Comparison of ENCODE assay signal across 24 cellular contexts in genomic region chr15:60087561-60087960, GRCh38.
DNase-seq lines count a peak whose midpoint lies in the region; ATAC-seq and TF ChIP-seq lines count a peak whose summit lies in the region.
"Had no signal": no experiment of that assay in that cellular context is flagged by ENCODE, and none has a peak within 500 bp of the region (broad histone marks: within the 10 kb centered on the region; RNA-seq: fewer than 3 reads in every experiment).

No MANE protein-coding gene starts in this region.

- H4K20me1 ChIP-seq in PC-3 (ENCODE audit: low read length) (no peaks in the 10 kb centered on the region), neural progenitor cell (ENCODE audit: low read depth) (no peaks in the 10 kb centered on the region)

- H3K36me3 Mint-ChIP-seq in neural progenitor cell, result peaks cover 6% of the 10 kb centered on the region
- H3K36me3 Mint-ChIP-seq: CD8-positive, alpha-beta memory T cell had no signal

- H3K27me3 ChIP-seq in PC-3 (ENCODE audit: low read length) (no peaks in the 10 kb centered on the region), neural progenitor cell (no peaks in the 10 kb centered on the region), left ventricle myocardium inferior (ENCODE audit: low read depth) (peaks cover 57% of the 10 kb centered on the region)

- H3K9me3 ChIP-seq in PC-3 (ENCODE audit: low read length), result no peaks in the 10 kb centered on the region
- H3K9me3 ChIP-seq in neural progenitor cell (ENCODE audit: low read depth), result no peaks in the 10 kb centered on the region
- no peaks in the 10 kb centered on the region for H3K9me3 ChIP-seq in left ventricle myocardium inferior (replicated peaks)

- no peaks in the 10 kb centered on the region for H3K9me2 ChIP-seq in PC-3 (replicated peaks; ENCODE audit: low read length)

- DNase-seq in ELR (ENCODE audit: low read depth) (peak; percentile 9), PC-3 (peak; percentile 60), astrocyte of the hippocampus (ENCODE audit: low read depth, low spot score) (peak; percentile 34), neural progenitor cell (ENCODE audit: low spot score) (no peak), NCI-H1694 treated with DMSO at 0.1 percent for 48 hours (lab: John Stamatoyannopoulos, UW) (no peak), left ventricle myocardium inferior (no peak), G401 (ENCODE audit: low spot score) (no peak)
- DNase-seq: 8988T; AML-193; C1 segment of cervical spinal cord; Calu3; CD8-positive, alpha-beta memory T cell; DMS153; H9; KBM-7; NCI-H1105; NCI-H2081 treated with DMSO at 0.1 percent for 48 hours; NCI-H446 treated with DMSO at 0.1 percent for 48 hours; NCI-H526 treated with DMSO at 0.1 percent for 48 hours; SHP77 treated with DMSO at 0.1 percent for 48 hours; SW 1271 had no signal

- H3K79me2 ChIP-seq in PC-3 (ENCODE audit: low read length) (no peaks in the 10 kb centered on the region), neural progenitor cell (ENCODE audit: low read depth) (no peaks in the 10 kb centered on the region)

- in situ Hi-C loops in G401 (cut with HindIII; ENCODE audit: low sequenced_read_pairs), result no loop called here

- H2AFZ ChIP-seq in PC-3 (ENCODE audit: low read length), result no peak overlapping the region; the same call in 1 of the 2 replicates
- no peak overlapping the region for H2AFZ ChIP-seq in neural progenitor cell (replicated peaks)

- H3K9ac ChIP-seq in PC-3 (ENCODE audit: low read length) (no peak overlapping the region), neural progenitor cell (no peak overlapping the region)

- 0 out of 2 replicates have a peak overlapping the region, but pooled peaks have one; percentile 16 for H3K27ac ChIP-seq in PC-3 (ENCODE audit: low read length)
- no peak overlapping the region for H3K27ac ChIP-seq in neural progenitor cell
- no peak overlapping the region for H3K27ac ChIP-seq in left ventricle myocardium inferior (replicated peaks)
- H3K27ac ChIP-seq: RWPE1, SK-N-MC had no signal

- CTCF ChIA-PET in PC-3 (lab: Charles Lee), result no interaction called here

- POLR2A ChIA-PET in PC-3 (lab: Charles Lee; ENCODE audit: unreplicated experiment), result interaction anchor here (0.6 kb wide), 1 partner anchor 15 kb away, joined by 13 read pairs; no protein-coding TSS in a partner anchor

- no peak overlapping the region for H3K4me3 ChIP-seq in PC-3 (ENCODE audit: low read length)
- no peak overlapping the region for H3K4me3 ChIP-seq in neural progenitor cell
- H3K4me3 ChIP-seq in left ventricle myocardium inferior, result no peak overlapping the region
- H3K4me3 ChIP-seq: SK-N-MC had no signal

- H3K4me1 Mint-ChIP-seq in neural progenitor cell, result peaks cover 18% of the 10 kb centered on the region
- H3K4me1 Mint-ChIP-seq: CD8-positive, alpha-beta memory T cell had no signal

- H3K4me2 ChIP-seq in PC-3 (ENCODE audit: low read length), result peak overlapping the region; percentile 57
- H3K4me2 ChIP-seq in neural progenitor cell, result no peak overlapping the region

- peaks cover 4% of the 10 kb centered on the region for H3F3A ChIP-seq in PC-3 (ENCODE audit: low read length, unreplicated experiment)
- H3F3A ChIP-seq in neural progenitor cell (ENCODE audit: low read depth), result no peaks in the 10 kb centered on the region

- peak overlapping the region; percentile 30 for H3K27ac Mint-ChIP-seq in neural progenitor cell
- H3K27ac Mint-ChIP-seq: CD8-positive, alpha-beta memory T cell; H9 had no signal

- intact Hi-C loops in PC-3 (cut with micrococcal nuclease), result no loop called here
- intact Hi-C loops in left ventricle myocardium inferior (cut with micrococcal nuclease), result no loop called here

- no peak overlapping the region for H3K4me3 Mint-ChIP-seq in neural progenitor cell
- H3K4me3 Mint-ChIP-seq: CD8-positive, alpha-beta memory T cell; H9 had no signal

- peaks cover 2% of the 10 kb centered on the region for H3K9me3 Mint-ChIP-seq in neural progenitor cell
- H3K9me3 Mint-ChIP-seq: CD8-positive, alpha-beta memory T cell; H9 had no signal

- no peak for TF ChIP-seq CTCF in PC-3 (conservative IDR thresholded peaks at IDR 0.05; ENCODE audit: low read depth, low read length)
- no peak for TF ChIP-seq CTCF in neural progenitor cell (IDR thresholded peaks at IDR 0.05)
- TF ChIP-seq CTCF in left ventricle myocardium inferior (IDR thresholded peaks at IDR 0.05; ENCODE audit: borderline replicate concordance), result no peak

- peak; percentile 36 for ATAC-seq in PC-3
- ATAC-seq: HepG2 had no signal

- BruUV-seq in PC-3 (replicated peaks; lab: Mats Ljungman, UMichigan), result no TSS peak

- peaks cover 3% of the 10 kb centered on the region for H3K27me3 Mint-ChIP-seq in neural progenitor cell (ENCODE audit: insufficient read depth, low read depth)

- H3K4me1 ChIP-seq in PC-3 (ENCODE audit: insufficient read depth, low read length) (peaks cover 62% of the 10 kb centered on the region), neural progenitor cell (no peaks in the 10 kb centered on the region), left ventricle myocardium inferior (no peaks in the 10 kb centered on the region)

- H3K36me3 ChIP-seq in PC-3 (ENCODE audit: low read depth, low read length) (no peaks in the 10 kb centered on the region), neural progenitor cell (no peaks in the 10 kb centered on the region), left ventricle myocardium inferior (no peaks in the 10 kb centered on the region)

Comparison
In these comparisons a context has a peak if more than half of its experiments do, and no peak if none do; other contexts are left out.
1. DNase-seq: peak in ELR (single experiment), PC-3 (single experiment) and astrocyte of the hippocampus (single experiment); none in neural progenitor cell (single experiment), NCI-H1694 treated with DMSO at 0.1 percent for 48 hours (single experiment), left ventricle myocardium inferior (single experiment) and G401 (single experiment).